Comparison of ENCODE assay signal across 1 cellular context in genomic region chr5:34716986-34717385, GRCh38.
TF ChIP-seq lines count a peak whose summit lies in the region.

No MANE protein-coding gene starts in this region.

TF ChIP-seq in WTC11, 78 proteins besides CTCF, POLR2A, EP300 and RAD21 (continued from another document):
- TF ChIP-seq ZBTB21 (CRISPR knock-in tag; IDR thresholded peaks at IDR 0.05; ENCODE audit: borderline replicate concordance) (no peak), SMAD4 (CRISPR knock-in tag; IDR thresholded peaks at IDR 0.05) (no peak), ZNF532 (CRISPR knock-in tag; IDR thresholded peaks at IDR 0.05; ENCODE audit: borderline replicate concordance) (no peak)
- TF ChIP-seq, protein P1, sequence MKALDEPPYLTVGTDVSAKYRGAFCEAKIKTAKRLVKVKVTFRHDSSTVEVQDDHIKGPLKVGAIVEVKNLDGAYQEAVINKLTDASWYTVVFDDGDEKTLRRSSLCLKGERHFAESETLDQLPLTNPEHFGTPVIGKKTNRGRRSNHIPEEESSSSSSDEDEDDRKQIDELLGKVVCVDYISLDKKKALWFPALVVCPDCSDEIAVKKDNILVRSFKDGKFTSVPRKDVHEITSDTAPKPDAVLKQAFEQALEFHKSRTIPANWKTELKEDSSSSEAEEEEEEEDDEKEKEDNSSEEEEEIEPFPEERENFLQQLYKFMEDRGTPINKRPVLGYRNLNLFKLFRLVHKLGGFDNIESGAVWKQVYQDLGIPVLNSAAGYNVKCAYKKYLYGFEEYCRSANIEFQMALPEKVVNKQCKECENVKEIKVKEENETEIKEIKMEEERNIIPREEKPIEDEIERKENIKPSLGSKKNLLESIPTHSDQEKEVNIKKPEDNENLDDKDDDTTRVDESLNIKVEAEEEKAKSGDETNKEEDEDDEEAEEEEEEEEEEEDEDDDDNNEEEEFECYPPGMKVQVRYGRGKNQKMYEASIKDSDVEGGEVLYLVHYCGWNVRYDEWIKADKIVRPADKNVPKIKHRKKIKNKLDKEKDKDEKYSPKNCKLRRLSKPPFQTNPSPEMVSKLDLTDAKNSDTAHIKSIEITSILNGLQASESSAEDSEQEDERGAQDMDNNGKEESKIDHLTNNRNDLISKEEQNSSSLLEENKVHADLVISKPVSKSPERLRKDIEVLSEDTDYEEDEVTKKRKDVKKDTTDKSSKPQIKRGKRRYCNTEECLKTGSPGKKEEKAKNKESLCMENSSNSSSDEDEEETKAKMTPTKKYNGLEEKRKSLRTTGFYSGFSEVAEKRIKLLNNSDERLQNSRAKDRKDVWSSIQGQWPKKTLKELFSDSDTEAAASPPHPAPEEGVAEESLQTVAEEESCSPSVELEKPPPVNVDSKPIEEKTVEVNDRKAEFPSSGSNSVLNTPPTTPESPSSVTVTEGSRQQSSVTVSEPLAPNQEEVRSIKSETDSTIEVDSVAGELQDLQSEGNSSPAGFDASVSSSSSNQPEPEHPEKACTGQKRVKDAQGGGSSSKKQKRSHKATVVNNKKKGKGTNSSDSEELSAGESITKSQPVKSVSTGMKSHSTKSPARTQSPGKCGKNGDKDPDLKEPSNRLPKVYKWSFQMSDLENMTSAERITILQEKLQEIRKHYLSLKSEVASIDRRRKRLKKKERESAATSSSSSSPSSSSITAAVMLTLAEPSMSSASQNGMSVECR (CRISPR knock-in tag; IDR thresholded peaks at IDR 0.05; ENCODE audit: borderline replicate concordance), result no peak
